In genomic region chr16:22024785-22025184, GRCh38 we compare ENCODE assay signal across 19 cellular contexts. TPM values are rescaled to one million over a fixed set of nuclear protein-coding genes. Genes with fewer than 3 reads are reported as not detected.
"Had no signal": no experiment of that assay in that cellular context is flagged by ENCODE, and none has a peak within 500 bp of the region (broad histone marks: within the 10 kb centered on the region; RNA-seq: fewer than 3 reads in every experiment).

No MANE protein-coding gene starts in this region.

RNA-seq across cellular contexts. Expression of gene PDZD9, which starts 23.9 kb away (rescaled TPM):
- total RNA-seq: activated B cell treated with CpG ODN at 0.5 μM for 24 hours; activated CD4-positive, alpha-beta memory T cell treated with anti-CD3 and anti-CD28 coated beads for 36 hours; activated CD4-positive, alpha-beta T cell treated with anti-CD3 and anti-CD28 coated beads, Interleukin-2, amount 10 ng/mL, durations not matched to agents 24 days and 14 days; activated CD8-positive, alpha-beta memory T cell treated with anti-CD3 and anti-CD28 coated beads for 36 hours; activated CD8-positive, alpha-beta T cell treated with anti-CD3 and anti-CD28 coated beads for 36 hours; activated naive CD4-positive, alpha-beta T cell treated with anti-CD3 and anti-CD28 coated beads for 36 hours; activated naive CD4-positive, alpha-beta T cell treated with anti-CD3 and anti-CD28 coated beads, Interleukin-2, amount 50 U/mL, for 72 hours; activated naive CD8-positive, alpha-beta T cell treated with anti-CD3 and anti-CD28 coated beads for 36 hours; activated T-cell treated with anti-CD3 and anti-CD28 coated beads, Interleukin-2, amount 50 U/mL, for 4 hours; activated T-cell treated with anti-CD3 and anti-CD28 coated beads, Interleukin-2, amount 50 U/mL, for 72 hours; activated T-helper 1 cell treated with anti-CD3 and anti-CD28 coated beads, Interleukin-12 subunit alpha, Interleukin-12 subunit beta, Interleukin-2, Interleukin-4 antibody, amounts not matched to agents 30 ng/mL and 10 ng/mL and 1 ng/mL, durations not matched to agents 14 hours and 24 hours and 36 hours; activated T-helper 17 cell treated with anti-CD3 and anti-CD28 coated beads, Interleukin-2, amount 50 U/mL, for 72 hours; aorta; astrocyte; body of pancreas; breast epithelium; cardiac septum; cerebellum had no signal
- polyA plus RNA-seq: adrenal gland, aorta had no signal
